ENCODE assay signal across 23 cellular contexts in genomic region chrX:76931518-76931917, GRCh38.
A peak's percentile ranks its signal among the peaks of the same experiment; 100 is the strongest.
DNase-seq lines count a peak whose midpoint lies in the region; ATAC-seq and TF ChIP-seq lines count a peak whose summit lies in the region.
"Had no signal": no experiment of that assay in that cellular context is flagged by ENCODE, and none has a peak within 500 bp of the region (broad histone marks: within the 10 kb centered on the region; RNA-seq: fewer than 3 reads in every experiment).

No MANE protein-coding gene starts in this region.

- no peaks in the 10 kb centered on the region for H3K79me2 ChIP-seq in SU-DHL-6 (ENCODE audit: insufficient read depth, low read length)

- H3K36me3 ChIP-seq in SU-DHL-6 (ENCODE audit: low read length) (no peaks in the 10 kb centered on the region), MG63 (no peaks in the 10 kb centered on the region)
- H3K36me3 ChIP-seq: HAP-1 had no signal

- no peak overlapping the region for H3K27ac ChIP-seq in SU-DHL-6 (ENCODE audit: low read depth, low read length)
- H3K27ac ChIP-seq: C4-2B had no signal

- peak; percentile 65 for ATAC-seq in GM18868 (IDR thresholded peaks at IDR 0.05; ENCODE audit: unreplicated experiment)
- ATAC-seq in HG03060 (IDR thresholded peaks at IDR 0.05; ENCODE audit: low read depth, unreplicated experiment), result peak; percentile 75
- no peak for ATAC-seq in sciatic nerve
- ATAC-seq: GM23338, Right ventricle myocardium inferior had no signal

- DNase-seq in GM12865 (ENCODE audit: low read depth), result peak; percentile 49
- no peak for DNase-seq in sciatic nerve (ENCODE audit: low spot score)
- no peak for DNase-seq in MG63
- DNase-seq in SHP77 treated with DMSO at 0.1 percent for 48 hours (lab: John Stamatoyannopoulos, UW), result no peak
- DNase-seq: DMS53; EL; GF-D8; Kasumi-1; NCI-H1092; NCI-H1436; NCI-H187 treated with DMSO at 0.1 percent for 48 hours; NCI-H2227 treated with DMSO at 0.1 percent for 48 hours; NCI-H510A; NCI-H748 treated with DMSO at 0.1 percent for 48 hours; NK-92 treated with Interleukin-12 subunit alpha and Interleukin-12 subunit beta, amount 100 ng/mL, for 24 hours; T-helper 2 cell had no signal

- H4K20me1 ChIP-seq in SU-DHL-6 (ENCODE audit: low read depth, low read length), result no peaks in the 10 kb centered on the region

- no peak overlapping the region for H2AFZ ChIP-seq in SU-DHL-6 (ENCODE audit: low read depth, low read length, severe bottlenecking)
- H2AFZ ChIP-seq: GM23338 had no signal

- H3F3A ChIP-seq in SU-DHL-6 (ENCODE audit: insufficient read depth), result no peaks in the 10 kb centered on the region

- H3K4me3 ChIP-seq in GM12865 (ENCODE audit: low read depth, low read length), result no peak overlapping the region
- H3K4me3 ChIP-seq in SU-DHL-6 (ENCODE audit: insufficient read depth, low read length, poor library complexity, severe bottlenecking), result no peak overlapping the region
- H3K4me3 ChIP-seq in MG63, result no peak overlapping the region
- H3K4me3 ChIP-seq: GM23338, HAP-1 had no signal

- H3K9me2 ChIP-seq in SU-DHL-6 (replicated peaks; ENCODE audit: insufficient read depth, low read length), result no peaks in the 10 kb centered on the region

- H3K9me3 ChIP-seq in SU-DHL-6 (ENCODE audit: insufficient read depth, low read length) (no peaks in the 10 kb centered on the region), MG63 (no peaks in the 10 kb centered on the region)
- H3K9me3 ChIP-seq: HAP-1 had no signal

- H3K27me3 ChIP-seq in SU-DHL-6 (ENCODE audit: low read length) (no peaks in the 10 kb centered on the region), MG63 (no peaks in the 10 kb centered on the region)

- H3K9ac ChIP-seq in SU-DHL-6 (ENCODE audit: low read length), result no peak overlapping the region

- intact Hi-C loops in sciatic nerve (cut with DNase I), result no loop called here

- peak overlapping the region; percentile 12 for H3K4me2 ChIP-seq in SU-DHL-6 (ENCODE audit: low read depth, low read length, poor library complexity, severe bottlenecking)
- H3K4me2 ChIP-seq: GM23338 had no signal

- TF ChIP-seq CTCF in GM12865 (IDR thresholded peaks at IDR 0.05; ENCODE audit: insufficient read depth, low read depth, low read length, missing control alignments) (no peak), SU-DHL-6 (IDR thresholded peaks at IDR 0.05; ENCODE audit: insufficient read depth, low read length, poor library complexity, severe bottlenecking) (no peak)
